Comparison of ENCODE assay signal across 8 cellular contexts in genomic region chr4:53012738-53013137, GRCh38.
A peak's percentile ranks its signal among the peaks of the same experiment; 100 is the strongest.
DNase-seq lines count a peak whose midpoint lies in the region; ATAC-seq and TF ChIP-seq lines count a peak whose summit lies in the region.

No MANE protein-coding gene starts in this region.

- TF ChIP-seq CTCF in foreskin fibroblast (IDR thresholded peaks at IDR 0.05; ENCODE audit: low read depth, low read length) = no peak

- ATAC-seq in GM21515 (IDR thresholded peaks at IDR 0.05; ENCODE audit: unreplicated experiment) = peak; percentile 65

- peak; percentile 33 for DNase-seq in EL
- DNase-seq in NOMO-1 (lab: John Stamatoyannopoulos, UW; ENCODE audit: unreplicated experiment in 2 of 2) = peak; percentile 62 to 76
- DNase-seq in foreskin fibroblast = peak; percentile 32 to 61
- DNase-seq in NCI-H524 (lab: John Stamatoyannopoulos, UW) = no peak
- DNase-seq in effector CD4-positive, alpha-beta T cell = no peak
- DNase-seq in AG20443 (ENCODE audit: low spot score) = no peak
- DNase-seq in superior temporal gyrus (ENCODE audit: extremely low spot score) = no peak

- H3K4me3 ChIP-seq in foreskin fibroblast (ENCODE audit: low read depth in 1 of 2, low read length in 2 of 2) = no peak overlapping the region

Comparison
In these comparisons a context has a peak if more than half of its experiments do, and no peak if none do; other contexts are left out.
1. DNase-seq: peak in EL (single experiment), NOMO-1 (2 of 2) and foreskin fibroblast (2 of 2); none in NCI-H524 (0 of 2), effector CD4-positive, alpha-beta T cell (single experiment), AG20443 (single experiment) and superior temporal gyrus (single experiment).